1 cellular context compared by ENCODE assay signal in the genomic region with DNA sequence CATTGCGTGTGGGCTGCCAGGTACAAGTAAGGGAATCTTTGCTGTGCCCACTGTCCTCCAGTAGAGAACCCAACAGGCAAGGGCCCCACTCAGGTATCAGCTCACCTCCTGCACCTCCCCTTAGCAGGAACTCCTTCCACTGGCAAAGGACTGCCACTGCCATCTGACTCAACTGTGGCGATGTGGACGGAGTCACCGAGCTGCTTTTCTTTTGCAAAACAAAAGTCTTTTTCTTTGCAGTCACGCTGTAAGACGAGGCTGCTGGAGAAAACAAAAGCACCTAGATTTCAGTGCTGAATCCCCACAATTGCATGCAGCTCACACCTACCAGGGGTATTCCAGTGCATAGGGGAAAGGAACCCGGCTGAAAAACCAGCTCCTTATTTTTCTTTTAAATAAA.
TF ChIP-seq lines count a peak whose summit lies in the region.

No MANE protein-coding gene starts in this region.

TF ChIP-seq in HepG2, 621 proteins besides CTCF, POLR2A, EP300 and RAD21:
- TF ChIP-seq MZF1 (CRISPR knock-in tag; IDR thresholded peaks at IDR 0.05; ENCODE audit: borderline replicate concordance) (no peak), ZSCAN22 (CRISPR knock-in tag; IDR thresholded peaks at IDR 0.05) (0 out of 2 replicates have a peak, but pooled peaks have one; percentile 35), ZNF224 (CRISPR knock-in tag; IDR thresholded peaks at IDR 0.05) (no peak), ZNF569 (CRISPR knock-in tag; IDR thresholded peaks at IDR 0.05; ENCODE audit: borderline replicate concordance) (no peak), SCMH1 (CRISPR knock-in tag; IDR thresholded peaks at IDR 0.05; ENCODE audit: borderline replicate concordance) (no peak), ZNF280B (CRISPR knock-in tag; IDR thresholded peaks at IDR 0.05; ENCODE audit: borderline replicate concordance) (no peak), ZNF773 (CRISPR knock-in tag; IDR thresholded peaks at IDR 0.05; ENCODE audit: borderline replicate concordance) (no peak), ZBTB14 (CRISPR knock-in tag; IDR thresholded peaks at IDR 0.05) (no peak), ZNF576 (CRISPR knock-in tag; IDR thresholded peaks at IDR 0.05) (no peak), FOXK2 (IDR thresholded peaks at IDR 0.05) (no peak), ZNF770 (CRISPR knock-in tag; IDR thresholded peaks at IDR 0.05) (no peak), SSRP1 (CRISPR knock-in tag; IDR thresholded peaks at IDR 0.05) (peak; percentile 82), RFX3 (CRISPR knock-in tag; IDR thresholded peaks at IDR 0.05) (no peak), ZMAT3 (CRISPR knock-in tag; conservative IDR thresholded peaks at IDR 0.05) (no peak), TFAP4 (IDR thresholded peaks at IDR 0.05; ENCODE audit: borderline replicate concordance, low read depth) (no peak), GATA4 (IDR thresholded peaks at IDR 0.05; ENCODE audit: borderline replicate concordance, low read depth) (no peak)
- TF ChIP-seq, protein P1, sequence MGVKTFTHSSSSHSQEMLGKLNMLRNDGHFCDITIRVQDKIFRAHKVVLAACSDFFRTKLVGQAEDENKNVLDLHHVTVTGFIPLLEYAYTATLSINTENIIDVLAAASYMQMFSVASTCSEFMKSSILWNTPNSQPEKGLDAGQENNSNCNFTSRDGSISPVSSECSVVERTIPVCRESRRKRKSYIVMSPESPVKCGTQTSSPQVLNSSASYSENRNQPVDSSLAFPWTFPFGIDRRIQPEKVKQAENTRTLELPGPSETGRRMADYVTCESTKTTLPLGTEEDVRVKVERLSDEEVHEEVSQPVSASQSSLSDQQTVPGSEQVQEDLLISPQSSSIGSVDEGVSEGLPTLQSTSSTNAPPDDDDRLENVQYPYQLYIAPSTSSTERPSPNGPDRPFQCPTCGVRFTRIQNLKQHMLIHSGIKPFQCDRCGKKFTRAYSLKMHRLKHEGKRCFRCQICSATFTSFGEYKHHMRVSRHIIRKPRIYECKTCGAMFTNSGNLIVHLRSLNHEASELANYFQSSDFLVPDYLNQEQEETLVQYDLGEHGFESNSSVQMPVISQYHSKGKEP (CRISPR knock-in tag; IDR thresholded peaks at IDR 0.05), result no peak
